1 cellular context compared by ENCODE assay signal in genomic region chr16:54336805-54337204, GRCh38.
TF ChIP-seq lines count a peak whose summit lies in the region.

No MANE protein-coding gene starts in this region.

TF ChIP-seq in K562, 482 proteins besides CTCF, POLR2A, EP300 and RAD21 (continued from another document):
- TF ChIP-seq ZNF140 (CRISPR knock-in tag; IDR thresholded peaks at IDR 0.05), result no peak
- TF ChIP-seq, protein P1, sequence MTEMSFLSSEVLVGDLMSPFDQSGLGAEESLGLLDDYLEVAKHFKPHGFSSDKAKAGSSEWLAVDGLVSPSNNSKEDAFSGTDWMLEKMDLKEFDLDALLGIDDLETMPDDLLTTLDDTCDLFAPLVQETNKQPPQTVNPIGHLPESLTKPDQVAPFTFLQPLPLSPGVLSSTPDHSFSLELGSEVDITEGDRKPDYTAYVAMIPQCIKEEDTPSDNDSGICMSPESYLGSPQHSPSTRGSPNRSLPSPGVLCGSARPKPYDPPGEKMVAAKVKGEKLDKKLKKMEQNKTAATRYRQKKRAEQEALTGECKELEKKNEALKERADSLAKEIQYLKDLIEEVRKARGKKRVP (CRISPR knock-in tag; IDR thresholded peaks at IDR 0.05), result no peak
- TF ChIP-seq NBN (IDR thresholded peaks at IDR 0.05; ENCODE audit: low read depth), result no peak
- TF ChIP-seq MTF1 (CRISPR knock-in tag; IDR thresholded peaks at IDR 0.05; ENCODE audit: borderline replicate concordance), result no peak
